Comparison of ENCODE assay signal across 1 cellular context in the genomic region with DNA sequence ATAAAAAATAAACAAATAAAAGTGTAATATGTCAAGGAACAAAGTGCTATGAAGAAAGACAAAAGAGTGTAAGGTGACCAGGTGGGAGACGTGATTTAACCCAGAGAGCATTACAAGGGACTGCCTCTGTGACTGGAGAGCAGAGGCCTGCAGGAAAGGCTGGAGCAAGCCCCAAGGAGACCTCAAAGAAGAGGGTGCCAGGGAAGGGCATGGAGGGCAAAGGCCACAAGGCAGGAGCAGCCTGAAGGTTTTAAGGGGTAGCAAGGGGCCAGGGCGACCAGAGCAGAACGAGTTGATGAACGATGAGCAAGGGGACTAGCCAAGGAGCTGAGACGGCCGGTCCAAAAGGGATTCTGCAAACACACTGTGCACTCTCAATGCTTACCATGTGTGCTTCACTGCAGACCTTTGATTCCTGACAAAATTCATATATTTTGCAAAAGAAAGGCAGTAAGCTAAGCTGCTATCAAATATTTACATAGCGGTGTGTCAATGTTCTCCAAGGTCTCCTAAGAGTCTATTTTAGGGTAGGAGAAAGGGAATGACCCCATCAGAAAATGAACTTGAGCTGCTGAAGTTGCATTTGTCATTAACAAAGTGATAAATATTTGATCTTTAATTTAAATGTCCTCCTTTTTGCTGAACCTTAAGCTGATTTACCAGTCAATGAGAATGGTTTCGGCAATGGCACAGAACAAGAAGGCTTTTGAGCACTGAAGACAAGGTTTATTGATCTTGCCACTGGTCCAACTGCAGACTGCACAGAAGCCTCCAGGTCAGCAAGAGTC.
TF ChIP-seq lines count a peak whose summit lies in the region.

No MANE protein-coding gene starts in this region.

TF ChIP-seq in HepG2, 621 proteins besides CTCF, POLR2A, EP300 and RAD21 (continued from another document and continues in another):
- no peak for TF ChIP-seq ZNF318 (CRISPR knock-in tag; IDR thresholded peaks at IDR 0.05)
- no peak for TF ChIP-seq ZNF547 (CRISPR knock-in tag; IDR thresholded peaks at IDR 0.05)
- TF ChIP-seq MXD3 (CRISPR knock-in tag; IDR thresholded peaks at IDR 0.05): no peak
- TF ChIP-seq, protein P1, sequence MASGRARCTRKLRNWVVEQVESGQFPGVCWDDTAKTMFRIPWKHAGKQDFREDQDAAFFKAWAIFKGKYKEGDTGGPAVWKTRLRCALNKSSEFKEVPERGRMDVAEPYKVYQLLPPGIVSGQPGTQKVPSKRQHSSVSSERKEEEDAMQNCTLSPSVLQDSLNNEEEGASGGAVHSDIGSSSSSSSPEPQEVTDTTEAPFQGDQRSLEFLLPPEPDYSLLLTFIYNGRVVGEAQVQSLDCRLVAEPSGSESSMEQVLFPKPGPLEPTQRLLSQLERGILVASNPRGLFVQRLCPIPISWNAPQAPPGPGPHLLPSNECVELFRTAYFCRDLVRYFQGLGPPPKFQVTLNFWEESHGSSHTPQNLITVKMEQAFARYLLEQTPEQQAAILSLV (CRISPR knock-in tag; IDR thresholded peaks at IDR 0.05; ENCODE audit: borderline replicate concordance): 0 out of 2 replicates have a peak, but pooled peaks have one; percentile 9
- no peak for TF ChIP-seq ZNF746 (CRISPR knock-in tag; IDR thresholded peaks at IDR 0.05)
- TF ChIP-seq AKNA (CRISPR knock-in tag; IDR thresholded peaks at IDR 0.05; ENCODE audit: borderline replicate concordance): no peak
- no peak for TF ChIP-seq ZNF558 (CRISPR knock-in tag; IDR thresholded peaks at IDR 0.05; ENCODE audit: borderline replicate concordance)
- no peak for TF ChIP-seq HNF1A (IDR thresholded peaks at IDR 0.05; ENCODE audit: low read depth)
- no peak for TF ChIP-seq HNF1A (CRISPR knock-in tag; IDR thresholded peaks at IDR 0.05; ENCODE audit: borderline replicate concordance)
- no peak for TF ChIP-seq GZF1 (CRISPR knock-in tag; IDR thresholded peaks at IDR 0.05)
- no peak for TF ChIP-seq MIER3 (CRISPR knock-in tag; IDR thresholded peaks at IDR 0.05; ENCODE audit: borderline replicate concordance)
- TF ChIP-seq TFDP2 (CRISPR knock-in tag; IDR thresholded peaks at IDR 0.05): no peak
- peak; percentile 79 for TF ChIP-seq ISL2 (CRISPR knock-in tag; IDR thresholded peaks at IDR 0.05)
- TF ChIP-seq ONECUT2 (CRISPR knock-in tag; IDR thresholded peaks at IDR 0.05): no peak
- no peak for TF ChIP-seq AKAP8 (CRISPR knock-in tag; IDR thresholded peaks at IDR 0.05)
- TF ChIP-seq KAT8 (CRISPR knock-in tag; IDR thresholded peaks at IDR 0.05): 0 out of 2 replicates have a peak, but pooled peaks have one; percentile 9
- TF ChIP-seq CREB1 (IDR thresholded peaks at IDR 0.05): no peak
- TF ChIP-seq CREB1 (CRISPR knock-in tag; IDR thresholded peaks at IDR 0.05): no peak
- no peak for TF ChIP-seq NFKB2 (CRISPR knock-in tag; IDR thresholded peaks at IDR 0.05; ENCODE audit: borderline replicate concordance)
- TF ChIP-seq, protein P2, sequence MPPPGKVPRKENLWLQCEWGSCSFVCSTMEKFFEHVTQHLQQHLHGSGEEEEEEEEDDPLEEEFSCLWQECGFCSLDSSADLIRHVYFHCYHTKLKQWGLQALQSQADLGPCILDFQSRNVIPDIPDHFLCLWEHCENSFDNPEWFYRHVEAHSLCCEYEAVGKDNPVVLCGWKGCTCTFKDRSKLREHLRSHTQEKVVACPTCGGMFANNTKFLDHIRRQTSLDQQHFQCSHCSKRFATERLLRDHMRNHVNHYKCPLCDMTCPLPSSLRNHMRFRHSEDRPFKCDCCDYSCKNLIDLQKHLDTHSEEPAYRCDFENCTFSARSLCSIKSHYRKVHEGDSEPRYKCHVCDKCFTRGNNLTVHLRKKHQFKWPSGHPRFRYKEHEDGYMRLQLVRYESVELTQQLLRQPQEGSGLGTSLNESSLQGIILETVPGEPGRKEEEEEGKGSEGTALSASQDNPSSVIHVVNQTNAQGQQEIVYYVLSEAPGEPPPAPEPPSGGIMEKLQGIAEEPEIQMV (CRISPR knock-in tag; IDR thresholded peaks at IDR 0.05; ENCODE audit: low read depth): no peak
- no peak for TF ChIP-seq ARNT (IDR thresholded peaks at IDR 0.05)
- TF ChIP-seq ZNF33B (CRISPR knock-in tag; IDR thresholded peaks at IDR 0.05): no peak
- TF ChIP-seq ZNF101 (CRISPR knock-in tag; IDR thresholded peaks at IDR 0.05; ENCODE audit: borderline replicate concordance, low read depth): no peak
- TF ChIP-seq FOXP1 (IDR thresholded peaks at IDR 0.05): no peak
- TF ChIP-seq FOXP1 (CRISPR knock-in tag; IDR thresholded peaks at IDR 0.05): no peak
